8 cellular contexts compared by ENCODE assay signal in the genomic region with DNA sequence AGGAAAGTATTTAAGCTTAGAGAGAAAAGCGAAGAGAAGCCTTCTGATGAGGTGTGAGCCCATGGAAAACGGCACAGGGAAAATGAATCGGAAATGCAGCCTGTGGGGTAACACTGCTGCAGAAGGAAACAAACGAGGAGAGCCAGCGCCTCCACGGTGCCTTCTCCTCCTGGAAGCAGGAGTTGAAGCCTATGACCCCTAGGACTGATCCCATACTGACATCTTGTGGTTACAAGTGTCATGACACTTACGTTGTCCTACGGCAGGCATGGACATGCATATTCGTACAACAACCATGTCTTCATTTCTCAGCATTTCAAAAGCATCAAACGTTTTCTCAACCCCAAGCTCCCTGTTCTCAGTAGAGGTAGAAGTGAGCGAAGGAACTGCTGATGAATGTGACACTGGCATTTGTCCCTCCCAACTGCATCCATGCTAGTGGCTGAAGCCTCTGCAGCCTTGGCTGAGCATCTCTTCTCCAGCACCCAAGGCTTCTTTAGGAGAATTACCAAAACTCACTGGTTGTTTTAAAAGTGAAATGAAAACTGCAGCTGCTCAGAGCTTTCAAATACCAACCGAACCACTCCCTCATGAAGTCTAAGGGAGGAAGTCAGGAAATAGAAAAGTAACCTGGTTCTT.
DNase-seq lines count a peak whose midpoint lies in the region; ATAC-seq and TF ChIP-seq lines count a peak whose summit lies in the region.

No MANE protein-coding gene starts in this region.

- intact Hi-C loops in adrenal gland (cut with DNase I) (no loop called here), left cardiac atrium (cut with DNase I) (loop anchor here (5.0 to 10.0 kb wide), 3 partner anchors 283 to 826 kb away; no protein-coding TSS in a partner anchor), prostate gland (cut with DNase I) (loop anchor here (5.0 to 10.0 kb wide), 3 partner anchors 276 to 823 kb away; a partner anchor contains a TSS)

- H3K4me2 ChIP-seq in KMS-11: no peak overlapping the region

- WGBS in adrenal gland, 4 donors: 12 to 21% (median 16%) methylated on average over 12 of the region's 12 CpGs
- 15% methylated on average over 12 of the region's 12 CpGs for WGBS in prostate gland

- no peaks in the 10 kb centered on the region for H3K27me3 ChIP-seq in KMS-11 (ENCODE audit: insufficient read depth, low read depth)
- no peaks in the 10 kb centered on the region for H3K27me3 ChIP-seq in adrenal gland
- H3K27me3 ChIP-seq in prostate gland (replicated peaks; ENCODE audit: insufficient read depth): no peaks in the 10 kb centered on the region

- no peak overlapping the region for H3K27ac ChIP-seq in KMS-11
- no peak overlapping the region for H3K27ac ChIP-seq in adrenal gland
- H3K27ac ChIP-seq in prostate gland: no peak overlapping the region

- TF ChIP-seq POLR2A in adrenal gland (IDR thresholded peaks at IDR 0.05) (no peak), prostate gland (IDR thresholded peaks at IDR 0.05) (no peak)

- H3K79me2 ChIP-seq in KMS-11 (ENCODE audit: insufficient read depth, low read depth): no peaks in the 10 kb centered on the region

- peak; percentile 73 for DNase-seq in DMS114 treated with DMSO at 0.1 percent for 48 hours (lab: John Stamatoyannopoulos, UW; ENCODE audit: unreplicated experiment)
- DNase-seq in OCI-M2 (lab: John Stamatoyannopoulos, UW; ENCODE audit: unreplicated experiment): peak; percentile 1
- peak; percentile 62 to 81 (median 73) for DNase-seq in adrenal gland
- DNase-seq in left cardiac atrium: peak; percentile 58
- peak; percentile 76 for DNase-seq in prostate gland (ENCODE audit: low spot score)

- no peaks in the 10 kb centered on the region for H4K20me1 ChIP-seq in KMS-11 (ENCODE audit: insufficient read depth)

- no peaks in the 10 kb centered on the region for H3K4me1 ChIP-seq in KMS-11 (ENCODE audit: low read depth, poor library complexity, severe bottlenecking)
- H3K4me1 ChIP-seq in adrenal gland (replicated peaks in 1 of 2): peaks cover 0 to 10% of the 10 kb centered on the region in 2 donors
- no peaks in the 10 kb centered on the region for H3K4me1 ChIP-seq in prostate gland (replicated peaks)

- H3K36me3 ChIP-seq in KMS-11 (ENCODE audit: insufficient read depth) (no peaks in the 10 kb centered on the region), adrenal gland (replicated peaks in 1 of 2) (no peaks in the 10 kb centered on the region), prostate gland (no peaks in the 10 kb centered on the region)

- H3K4me3 ChIP-seq in KMS-11 (IDR thresholded peaks at IDR 0.05; ENCODE audit: insufficient read depth, low read depth, low read length) (no peak overlapping the region), adrenal gland (no peak overlapping the region), prostate gland (no peak overlapping the region)

- no peak overlapping the region for H3K9ac ChIP-seq in KMS-11

- H2AFZ ChIP-seq in KMS-11 (ENCODE audit: low read depth): no peak overlapping the region

- H3K9me3 ChIP-seq in adrenal gland (replicated peaks in 1 of 3) (no peaks in the 10 kb centered on the region), prostate gland (no peaks in the 10 kb centered on the region)

- TF ChIP-seq CTCF in KMS-11 (conservative IDR thresholded peaks at IDR 0.05; ENCODE audit: low read depth, low read length) (peak; percentile 85), adrenal gland (IDR thresholded peaks at IDR 0.05) (peak; percentile 85 to 94 (median 92)), prostate gland (IDR thresholded peaks at IDR 0.05) (peak; percentile 59 to 91 (median 90))

- peak; percentile 73 for ATAC-seq in GM21447 (IDR thresholded peaks at IDR 0.05; ENCODE audit: unreplicated experiment)
- ATAC-seq in left cardiac atrium: peak; percentile 79 to 85
- ATAC-seq in GM18519 (IDR thresholded peaks at IDR 0.05; ENCODE audit: low FRiP score, unreplicated experiment): no peak

Comparison
In these comparisons a context has a peak if more than half of its experiments do, and no peak if none do; other contexts are left out.
1. DNase-seq: peak in every context shown above with its lines; median percentile 76 in prostate gland; 73 in DMS114 treated with DMSO at 0.1 percent for 48 hours; 73 in adrenal gland; 58 in left cardiac atrium; 1 in OCI-M2.
2. intact Hi-C loops: an anchor here in left cardiac atrium (5.0 to 10.0 kb wide) and prostate gland (5.0 to 10.0 kb wide); none called in adrenal gland.